1 cellular context compared by ENCODE assay signal in genomic region chr6:2970034-2970685, GRCh38.
A peak's percentile ranks its signal among the peaks of the same experiment; 100 is the strongest.
TF ChIP-seq lines count a peak whose summit lies in the region.

No MANE protein-coding gene starts in this region.

TF ChIP-seq in K562, 482 proteins besides CTCF, POLR2A, EP300 and RAD21 (continued from another document and continues in another):
- peak; percentile 75; the same call in 1 of the 2 replicates for TF ChIP-seq ESRRA (IDR thresholded peaks at IDR 0.05; ENCODE audit: borderline replicate concordance, low read depth)
- TF ChIP-seq, protein P1, sequence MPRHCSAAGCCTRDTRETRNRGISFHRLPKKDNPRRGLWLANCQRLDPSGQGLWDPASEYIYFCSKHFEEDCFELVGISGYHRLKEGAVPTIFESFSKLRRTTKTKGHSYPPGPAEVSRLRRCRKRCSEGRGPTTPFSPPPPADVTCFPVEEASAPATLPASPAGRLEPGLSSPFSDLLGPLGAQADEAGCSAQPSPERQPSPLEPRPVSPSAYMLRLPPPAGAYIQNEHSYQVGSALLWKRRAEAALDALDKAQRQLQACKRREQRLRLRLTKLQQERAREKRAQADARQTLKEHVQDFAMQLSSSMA (CRISPR knock-in tag; IDR thresholded peaks at IDR 0.05), result no peak
- TF ChIP-seq HNRNPK (IDR thresholded peaks at IDR 0.05; ENCODE audit: low read depth, low read length, poor library complexity, severe bottlenecking), result no peak
- TF ChIP-seq, protein P2, sequence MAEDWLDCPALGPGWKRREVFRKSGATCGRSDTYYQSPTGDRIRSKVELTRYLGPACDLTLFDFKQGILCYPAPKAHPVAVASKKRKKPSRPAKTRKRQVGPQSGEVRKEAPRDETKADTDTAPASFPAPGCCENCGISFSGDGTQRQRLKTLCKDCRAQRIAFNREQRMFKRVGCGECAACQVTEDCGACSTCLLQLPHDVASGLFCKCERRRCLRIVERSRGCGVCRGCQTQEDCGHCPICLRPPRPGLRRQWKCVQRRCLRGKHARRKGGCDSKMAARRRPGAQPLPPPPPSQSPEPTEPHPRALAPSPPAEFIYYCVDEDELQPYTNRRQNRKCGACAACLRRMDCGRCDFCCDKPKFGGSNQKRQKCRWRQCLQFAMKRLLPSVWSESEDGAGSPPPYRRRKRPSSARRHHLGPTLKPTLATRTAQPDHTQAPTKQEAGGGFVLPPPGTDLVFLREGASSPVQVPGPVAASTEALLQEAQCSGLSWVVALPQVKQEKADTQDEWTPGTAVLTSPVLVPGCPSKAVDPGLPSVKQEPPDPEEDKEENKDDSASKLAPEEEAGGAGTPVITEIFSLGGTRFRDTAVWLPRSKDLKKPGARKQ (CRISPR knock-in tag; IDR thresholded peaks at IDR 0.05), result no peak
- no peak for TF ChIP-seq FOXA1 (IDR thresholded peaks at IDR 0.05; ENCODE audit: borderline replicate concordance)
- 0 out of 2 replicates have a peak, but pooled peaks have one; percentile 2 for TF ChIP-seq JUND (IDR thresholded peaks at IDR 0.05; ENCODE audit: borderline replicate concordance, low read depth, low read length)
- TF ChIP-seq JUND (tag; IDR thresholded peaks at IDR 0.05; ENCODE audit: borderline replicate concordance, low read depth, low read length), result no peak; the same call in 2 of the 3 replicates
- no peak for TF ChIP-seq HNRNPUL1 (IDR thresholded peaks at IDR 0.05; ENCODE audit: low read length)
- TF ChIP-seq IRF2 (CRISPR knock-in tag; IDR thresholded peaks at IDR 0.05), result no peak
- no peak for TF ChIP-seq PRPF4 (IDR thresholded peaks at IDR 0.05; ENCODE audit: insufficient read depth, low read depth, low read length, poor library complexity, severe bottlenecking)
- no peak for TF ChIP-seq GATAD2B (IDR thresholded peaks at IDR 0.05; ENCODE audit: borderline replicate concordance)
- no peak for TF ChIP-seq KLF10 (CRISPR knock-in tag; IDR thresholded peaks at IDR 0.05)
- 0 out of 2 replicates have a peak, but pooled peaks have one; percentile 53 for TF ChIP-seq TARDBP (IDR thresholded peaks at IDR 0.05)
- no peak for TF ChIP-seq ZHX1 (conservative IDR thresholded peaks at IDR 0.05; ENCODE audit: low read length)
- TF ChIP-seq CBFA2T2 (conservative IDR thresholded peaks at IDR 0.05), result peak; percentile 63
- no peak for TF ChIP-seq BACH1 (tag; IDR thresholded peaks at IDR 0.05)
- no peak for TF ChIP-seq FOXA3 (CRISPR knock-in tag; conservative IDR thresholded peaks at IDR 0.05 in 1 of 2, IDR thresholded peaks at IDR 0.05 in 1 of 2)
- no peak for TF ChIP-seq HDAC3 (IDR thresholded peaks at IDR 0.05; ENCODE audit: borderline replicate concordance, partially characterized antibody)
- no peak for TF ChIP-seq NEUROD1 (IDR thresholded peaks at IDR 0.05; ENCODE audit: borderline replicate concordance, low read depth, low read length, partially characterized antibody)
- TF ChIP-seq BCL6 (CRISPR knock-in tag; IDR thresholded peaks at IDR 0.05), result no peak
- no peak for TF ChIP-seq HOXB6 (CRISPR knock-in tag; IDR thresholded peaks at IDR 0.05; ENCODE audit: borderline replicate concordance)
- TF ChIP-seq POLR2AphosphoS5 (IDR thresholded peaks at IDR 0.05; ENCODE audit: control insufficient read depth, insufficient read depth, low read depth, low read length), result peak; percentile 55; the same call in 1 of the 2 replicates
- TF ChIP-seq ETS2 (tag; IDR thresholded peaks at IDR 0.05; ENCODE audit: borderline replicate concordance, poor library complexity, severe bottlenecking), result no peak
- TF ChIP-seq MAFF (IDR thresholded peaks at IDR 0.05; ENCODE audit: low read length), result no peak
- TF ChIP-seq TGIF2 (CRISPR knock-in tag; IDR thresholded peaks at IDR 0.05), result no peak
- TF ChIP-seq PCBP2 (IDR thresholded peaks at IDR 0.05; ENCODE audit: low read depth, low read length, poor library complexity, severe bottlenecking), result no peak
- no peak for TF ChIP-seq MCM2 (IDR thresholded peaks at IDR 0.05; ENCODE audit: low read depth)
- no peak for TF ChIP-seq XRCC5 (IDR thresholded peaks at IDR 0.05; ENCODE audit: low read depth, low read length)
- no peak for TF ChIP-seq GABPB1 (CRISPR knock-in tag; IDR thresholded peaks at IDR 0.05)
- TF ChIP-seq, protein P3, sequence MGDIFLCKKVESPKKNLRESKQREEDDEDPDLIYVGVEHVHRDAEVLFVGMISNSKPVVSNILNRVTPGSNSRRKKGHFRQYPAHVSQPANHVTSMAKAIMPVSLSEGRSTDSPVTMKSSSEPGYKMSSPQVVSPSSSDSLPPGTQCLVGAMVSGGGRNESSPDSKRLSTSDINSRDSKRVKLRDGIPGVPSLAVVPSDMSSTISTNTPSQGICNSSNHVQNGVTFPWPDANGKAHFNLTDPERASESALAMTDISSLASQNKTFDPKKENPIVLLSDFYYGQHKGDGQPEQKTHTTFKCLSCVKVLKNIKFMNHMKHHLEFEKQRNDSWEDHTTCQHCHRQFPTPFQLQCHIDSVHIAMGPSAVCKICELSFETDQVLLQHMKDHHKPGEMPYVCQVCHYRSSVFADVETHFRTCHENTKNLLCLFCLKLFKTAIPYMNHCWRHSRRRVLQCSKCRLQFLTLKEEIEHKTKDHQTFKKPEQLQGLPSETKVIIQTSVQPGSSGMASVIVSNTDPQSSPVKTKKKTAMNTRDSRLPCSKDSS (IDR thresholded peaks at IDR 0.05; ENCODE audit: low read depth, partially characterized antibody), result no peak
- TF ChIP-seq ETS1 (conservative IDR thresholded peaks at IDR 0.05; ENCODE audit: control insufficient read depth, low read depth, low read length), result 0 out of 2 replicates have a peak, but pooled peaks have one; percentile 20
- TF ChIP-seq GABPA (tag; conservative IDR thresholded peaks at IDR 0.05; ENCODE audit: low read depth), result no peak
- TF ChIP-seq, protein P4, sequence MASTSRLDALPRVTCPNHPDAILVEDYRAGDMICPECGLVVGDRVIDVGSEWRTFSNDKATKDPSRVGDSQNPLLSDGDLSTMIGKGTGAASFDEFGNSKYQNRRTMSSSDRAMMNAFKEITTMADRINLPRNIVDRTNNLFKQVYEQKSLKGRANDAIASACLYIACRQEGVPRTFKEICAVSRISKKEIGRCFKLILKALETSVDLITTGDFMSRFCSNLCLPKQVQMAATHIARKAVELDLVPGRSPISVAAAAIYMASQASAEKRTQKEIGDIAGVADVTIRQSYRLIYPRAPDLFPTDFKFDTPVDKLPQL (IDR thresholded peaks at IDR 0.05; ENCODE audit: extremely low read depth, insufficient read length), result no peak
- peak in 1 of 3 experiments; percentile 49 for TF ChIP-seq YY1 (IDR thresholded peaks at IDR 0.05; ENCODE audit: borderline replicate concordance in 1 of 3, control insufficient read depth in 1 of 3, extremely low read depth in 1 of 3, insufficient read depth in 3 of 3, insufficient read length in 1 of 3, insufficient replicate concordance in 2 of 3, low read depth in 1 of 3, low read length in 2 of 3)
- TF ChIP-seq POLR2AphosphoS2 (IDR thresholded peaks at IDR 0.05; ENCODE audit: low read length), result no peak
- TF ChIP-seq OTX1 (CRISPR knock-in tag; IDR thresholded peaks at IDR 0.05), result no peak
- no peak for TF ChIP-seq BRD4 (IDR thresholded peaks at IDR 0.05)
- 0 out of 2 replicates have a peak, but pooled peaks have one; percentile 6 for TF ChIP-seq FOXP1 (CRISPR knock-in tag; IDR thresholded peaks at IDR 0.05)
- no peak for TF ChIP-seq ZNF696 (CRISPR knock-in tag; conservative IDR thresholded peaks at IDR 0.05)
- no peak for TF ChIP-seq JUN (IDR thresholded peaks at IDR 0.05; ENCODE audit: borderline replicate concordance, low read depth, low read length)
- TF ChIP-seq JUN (CRISPR knock-in tag; IDR thresholded peaks at IDR 0.05; ENCODE audit: borderline replicate concordance), result 0 out of 2 replicates have a peak, but pooled peaks have one; percentile 22
- TF ChIP-seq, protein P5, sequence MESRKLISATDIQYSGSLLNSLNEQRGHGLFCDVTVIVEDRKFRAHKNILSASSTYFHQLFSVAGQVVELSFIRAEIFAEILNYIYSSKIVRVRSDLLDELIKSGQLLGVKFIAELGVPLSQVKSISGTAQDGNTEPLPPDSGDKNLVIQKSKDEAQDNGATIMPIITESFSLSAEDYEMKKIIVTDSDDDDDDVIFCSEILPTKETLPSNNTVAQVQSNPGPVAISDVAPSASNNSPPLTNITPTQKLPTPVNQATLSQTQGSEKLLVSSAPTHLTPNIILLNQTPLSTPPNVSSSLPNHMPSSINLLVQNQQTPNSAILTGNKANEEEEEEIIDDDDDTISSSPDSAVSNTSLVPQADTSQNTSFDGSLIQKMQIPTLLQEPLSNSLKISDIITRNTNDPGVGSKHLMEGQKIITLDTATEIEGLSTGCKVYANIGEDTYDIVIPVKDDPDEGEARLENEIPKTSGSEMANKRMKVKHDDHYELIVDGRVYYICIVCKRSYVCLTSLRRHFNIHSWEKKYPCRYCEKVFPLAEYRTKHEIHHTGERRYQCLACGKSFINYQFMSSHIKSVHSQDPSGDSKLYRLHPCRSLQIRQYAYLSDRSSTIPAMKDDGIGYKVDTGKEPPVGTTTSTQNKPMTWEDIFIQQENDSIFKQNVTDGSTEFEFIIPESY (CRISPR knock-in tag; IDR thresholded peaks at IDR 0.05), result 0 out of 2 replicates have a peak, but pooled peaks have one; percentile 15
- TF ChIP-seq SMARCE1 (IDR thresholded peaks at IDR 0.05), result no peak
- TF ChIP-seq ZNF668 (CRISPR knock-in tag; IDR thresholded peaks at IDR 0.05), result no peak
- TF ChIP-seq MXI1 (IDR thresholded peaks at IDR 0.05; ENCODE audit: low read depth, low read length), result no peak
- TF ChIP-seq ID3 (CRISPR knock-in tag; IDR thresholded peaks at IDR 0.05), result no peak
- TF ChIP-seq ID3 (tag; IDR thresholded peaks at IDR 0.05), result no peak
- no peak for TF ChIP-seq KHSRP (IDR thresholded peaks at IDR 0.05)
- no peak for TF ChIP-seq TAF15 (IDR thresholded peaks at IDR 0.05; ENCODE audit: low read depth, low read length)
- no peak for TF ChIP-seq MEF2A (IDR thresholded peaks at IDR 0.05; ENCODE audit: control insufficient read depth, low read depth, low read length)
- no peak for TF ChIP-seq FOXK2 (conservative IDR thresholded peaks at IDR 0.05 in 1 of 2, IDR thresholded peaks at IDR 0.05 in 1 of 2; ENCODE audit: low read depth in 2 of 2)
- no peak for TF ChIP-seq TSC22D4 (tag; IDR thresholded peaks at IDR 0.05)
- peak; percentile 65 for TF ChIP-seq TEAD4 (IDR thresholded peaks at IDR 0.05; ENCODE audit: low read length)
- no peak for TF ChIP-seq TEAD4 (CRISPR knock-in tag; IDR thresholded peaks at IDR 0.05; ENCODE audit: borderline replicate concordance)
- TF ChIP-seq SOX6 (IDR thresholded peaks at IDR 0.05), result peak; percentile 81
- TF ChIP-seq LCOR (CRISPR knock-in tag; IDR thresholded peaks at IDR 0.05), result no peak
- TF ChIP-seq, protein P6, sequence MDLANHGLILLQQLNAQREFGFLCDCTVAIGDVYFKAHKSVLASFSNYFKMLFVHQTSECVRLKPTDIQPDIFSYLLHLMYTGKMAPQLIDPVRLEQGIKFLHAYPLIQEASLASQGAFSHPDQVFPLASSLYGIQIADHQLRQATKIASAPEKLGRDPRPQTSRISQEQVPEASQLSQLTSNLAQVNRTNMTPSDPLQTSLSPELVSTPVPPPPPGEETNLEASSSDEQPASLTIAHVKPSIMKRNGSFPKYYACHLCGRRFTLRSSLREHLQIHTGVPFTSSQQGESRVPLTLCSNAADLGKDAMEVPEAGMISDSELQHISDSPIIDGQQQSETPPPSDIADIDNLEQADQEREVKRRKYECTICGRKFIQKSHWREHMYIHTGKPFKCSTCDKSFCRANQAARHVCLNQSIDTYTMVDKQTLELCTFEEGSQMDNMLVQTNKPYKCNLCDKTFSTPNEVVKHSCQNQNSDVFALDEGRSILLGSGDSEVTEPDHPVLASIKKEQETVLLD (IDR thresholded peaks at IDR 0.05), result 0 out of 2 replicates have a peak, but pooled peaks have one; percentile 17
- no peak for TF ChIP-seq SRSF1 (IDR thresholded peaks at IDR 0.05; ENCODE audit: low read depth, low read length)
- TF ChIP-seq TAF7 (tag; IDR thresholded peaks at IDR 0.05), result no peak
